ENCODE assay signal across 8 cellular contexts in the genomic region with DNA sequence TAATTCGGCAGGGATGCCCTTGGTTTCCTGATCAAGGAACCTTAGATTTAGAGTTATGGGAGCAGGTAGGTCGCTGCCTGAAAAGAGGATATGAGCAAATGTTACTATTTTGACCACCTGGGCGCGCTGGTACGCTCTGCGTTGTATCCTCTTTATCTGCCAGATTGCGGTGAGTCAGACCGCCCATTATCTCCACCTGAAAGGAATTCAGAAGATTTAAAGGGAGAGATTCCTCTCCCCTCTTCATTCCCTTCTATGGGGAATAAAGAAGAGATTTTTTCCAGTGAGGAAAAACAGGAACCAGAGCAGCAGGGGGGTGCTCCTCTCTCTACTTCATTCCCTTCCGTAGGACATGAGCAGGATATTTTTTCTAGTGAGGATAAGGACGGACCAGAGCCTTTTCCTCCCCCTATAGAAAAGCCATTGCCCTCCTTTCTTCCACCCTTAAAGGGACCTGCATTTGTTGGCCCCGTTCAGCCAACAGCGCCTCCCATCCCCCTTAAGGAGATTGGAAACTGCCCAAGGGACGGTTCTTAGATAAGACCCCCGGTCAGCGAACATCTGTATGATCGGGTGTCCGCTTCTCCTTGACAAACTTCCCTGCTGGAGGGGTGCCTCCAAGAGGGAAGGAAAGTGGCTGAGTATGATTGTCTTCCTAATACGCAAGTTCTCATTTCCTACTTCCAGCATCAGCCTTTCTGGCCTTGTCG. TPM values are rescaled to one million over a fixed set of nuclear protein-coding genes. Genes with fewer than 3 reads are reported as not detected.
DNase-seq lines count a peak whose midpoint lies in the region; ATAC-seq and TF ChIP-seq lines count a peak whose summit lies in the region.

No MANE protein-coding gene starts in this region.

- H3K9me3 ChIP-seq in DOHH2 (ENCODE audit: control insufficient read depth, insufficient read depth, low read length): no peaks in the 10 kb centered on the region
- no peaks in the 10 kb centered on the region for H3K9me3 ChIP-seq in hepatocyte (ENCODE audit: low read depth)
- H3K9me3 ChIP-seq in spleen: no peaks in the 10 kb centered on the region
- no peaks in the 10 kb centered on the region for H3K9me3 ChIP-seq in SK-N-SH

- no peaks in the 10 kb centered on the region for H3K36me3 ChIP-seq in DOHH2 (ENCODE audit: control insufficient read depth, low read length)
- no peaks in the 10 kb centered on the region for H3K36me3 ChIP-seq in hepatocyte (replicated peaks; ENCODE audit: insufficient read depth, low read depth)
- no peaks in the 10 kb centered on the region for H3K36me3 ChIP-seq in spleen
- no peaks in the 10 kb centered on the region for H3K36me3 ChIP-seq in SK-N-SH (replicated peaks in 1 of 2; ENCODE audit: control insufficient read depth in 1 of 2, insufficient read depth in 2 of 2, low read length in 1 of 2)

- H3F3A ChIP-seq in DOHH2 (ENCODE audit: control insufficient read depth, insufficient read depth) (no peaks in the 10 kb centered on the region), SK-N-SH (replicated peaks; ENCODE audit: insufficient read depth) (peaks cover 6% of the 10 kb centered on the region)

- no peaks in the 10 kb centered on the region for H3K79me2 ChIP-seq in DOHH2 (ENCODE audit: control insufficient read depth, low read length)
- H3K79me2 ChIP-seq in hepatocyte: no peaks in the 10 kb centered on the region
- no peaks in the 10 kb centered on the region for H3K79me2 ChIP-seq in SK-N-SH (ENCODE audit: insufficient read depth)

- H3K4me3 Mint-ChIP-seq in activated CD8-positive, alpha-beta T cell treated with anti-CD3 and anti-CD28 coated beads for 36 hours: peak overlapping the region; percentile 80

- H3K4me2 ChIP-seq in DOHH2 (ENCODE audit: low read length): peak overlapping the region; percentile 92
- H3K4me2 ChIP-seq in hepatocyte: peak overlapping the region; percentile 83
- H3K4me2 ChIP-seq in SK-N-SH: no peak overlapping the region

- peak overlapping the region; percentile 75 for H3K4me3 ChIP-seq in DOHH2 (ENCODE audit: low read length)
- peak overlapping the region; percentile 24 for H3K4me3 ChIP-seq in hepatocyte
- peak overlapping the region in 7 of 8 donors; percentile 4 to 66 (median 28) for H3K4me3 ChIP-seq in spleen
- H3K4me3 ChIP-seq in SK-N-SH (ENCODE audit: low read depth in 2 of 2, low read length in 1 of 2): no peak overlapping the region

- no peak overlapping the region for H3K9ac ChIP-seq in SK-N-SH

- CTCF ChIA-PET in activated CD8-positive, alpha-beta T cell treated with anti-CD3 and anti-CD28 coated beads for 36 hours (lab: Charles Lee): interaction anchor here (0.7 to 7.8 kb wide), 23 partner anchors 10 to 251 kb away, joined by 3 to 88 read pairs (median 4); a partner anchor contains a TSS
- CTCF ChIA-PET in SK-N-SH (lab: Yijun Ruan, JAX): interaction anchor here (0.8 to 4.1 kb wide), 8 partner anchors 9 to 266 kb away, joined by 3 to 35 read pairs (median 5); a partner anchor contains a TSS

- TF ChIP-seq POLR2A in spleen (IDR thresholded peaks at IDR 0.05): no peak

- POLR2A ChIA-PET in activated CD8-positive, alpha-beta T cell treated with anti-CD3 and anti-CD28 coated beads for 36 hours (lab: Charles Lee): no interaction called here
- POLR2A ChIA-PET in SK-N-SH (lab: Yijun Ruan, JAX): no interaction called here

- H3K27ac ChIP-seq in DOHH2 (ENCODE audit: low read depth, low read length) (no peak overlapping the region), hepatocyte (peak overlapping the region; percentile 75), spleen (peak overlapping the region; percentile 4 to 71 (median 63)), SK-N-SH (ENCODE audit: low read depth in 2 of 2, low read length in 1 of 2) (no peak overlapping the region)

- ATAC-seq in HG03439 (IDR thresholded peaks at IDR 0.05; ENCODE audit: unreplicated experiment): peak; percentile 34
- ATAC-seq in activated CD8-positive, alpha-beta T cell treated with anti-CD3 and anti-CD28 coated beads for 36 hours: peak; percentile 36

- H3K36me3 Mint-ChIP-seq in activated CD8-positive, alpha-beta T cell treated with anti-CD3 and anti-CD28 coated beads for 36 hours (ENCODE audit: low read depth): no peaks in the 10 kb centered on the region

- H3K4me1 Mint-ChIP-seq in activated CD8-positive, alpha-beta T cell treated with anti-CD3 and anti-CD28 coated beads for 36 hours (ENCODE audit: low read depth): peaks cover 8% of the 10 kb centered on the region

- H3K9me2 ChIP-seq in DOHH2 (replicated peaks; ENCODE audit: control insufficient read depth, low read length) (no peaks in the 10 kb centered on the region), hepatocyte (replicated peaks; ENCODE audit: insufficient read depth) (no peaks in the 10 kb centered on the region), SK-N-SH (no peaks in the 10 kb centered on the region)

- intact Hi-C loops in activated CD8-positive, alpha-beta T cell treated with anti-CD3 and anti-CD28 coated beads for 36 hours (cut with micrococcal nuclease): loop anchor here (1.0 to 10.0 kb wide), 3 partner anchors 123 to 239 kb away; a partner anchor contains a TSS
- intact Hi-C loops in spleen (cut with DNase I; ENCODE audit: low total_unique reads): loop anchor here (10.0 kb wide), 2 partner anchors 128 to 182 kb away; no protein-coding TSS in a partner anchor

- peaks cover 35% of the 10 kb centered on the region for H3K27me3 ChIP-seq in DOHH2 (ENCODE audit: control insufficient read depth, low read length)
- H3K27me3 ChIP-seq in hepatocyte: no peaks in the 10 kb centered on the region
- peaks cover 0 to 4% (median 0%) of the 10 kb centered on the region in 7 donors for H3K27me3 ChIP-seq in spleen (replicated peaks in 1 of 7)
- no peaks in the 10 kb centered on the region; the same call in 1 of the 2 replicates for H3K27me3 ChIP-seq in SK-N-SH (ENCODE audit: insufficient read depth)

- DNase-seq in activated CD8-positive, alpha-beta T cell treated with anti-CD3 and anti-CD28 coated beads for 36 hours: peak; percentile 47
- DNase-seq in hepatocyte (ENCODE audit: low spot score): peak; percentile 82
- DNase-seq in spleen: no peak
- DNase-seq in DMS 273 treated with DMSO at 0.1 percent for 48 hours (lab: John Stamatoyannopoulos, UW): no peak
- no peak for DNase-seq in SK-N-SH
- DNase-seq in NCI-H2029 (lab: John Stamatoyannopoulos, UW): no peak

- H3K27ac Mint-ChIP-seq in activated CD8-positive, alpha-beta T cell treated with anti-CD3 and anti-CD28 coated beads for 36 hours: no peak overlapping the region

- H3K4me1 ChIP-seq in DOHH2 (ENCODE audit: control insufficient read depth, low read length): peaks cover 11% of the 10 kb centered on the region
- peaks cover 26% of the 10 kb centered on the region for H3K4me1 ChIP-seq in hepatocyte (ENCODE audit: insufficient read depth)
- H3K4me1 ChIP-seq in spleen: peaks cover 0 to 32% (median 12%) of the 10 kb centered on the region in 6 donors
- H3K4me1 ChIP-seq in SK-N-SH (ENCODE audit: control insufficient read depth in 1 of 2, insufficient read depth in 2 of 2, low read depth in 1 of 2, low read length in 1 of 2): no peaks in the 10 kb centered on the region; a peak in 1 of 4 replicates

- TF ChIP-seq CTCF in DOHH2 (IDR thresholded peaks at IDR 0.05; ENCODE audit: low read depth, low read length, poor library complexity, severe bottlenecking) (no peak), hepatocyte (IDR thresholded peaks at IDR 0.05; ENCODE audit: poor library complexity) (peak; percentile 33), spleen (IDR thresholded peaks at IDR 0.05 in 8 of 11, conservative IDR thresholded peaks at IDR 0.05 in 3 of 11) (no peak), SK-N-SH (IDR thresholded peaks at IDR 0.05) (no peak)
- no peak for TF ChIP-seq CTCF in activated CD8-positive, alpha-beta T cell treated with anti-CD3 and anti-CD28 coated beads for 36 hours (IDR thresholded peaks at IDR 0.05)

- no peaks in the 10 kb centered on the region for H3K9me3 Mint-ChIP-seq in activated CD8-positive, alpha-beta T cell treated with anti-CD3 and anti-CD28 coated beads for 36 hours

- no peak for TF ChIP-seq EP300 in SK-N-SH (IDR thresholded peaks at IDR 0.05; ENCODE audit: borderline replicate concordance in 1 of 2, low read depth in 1 of 2, low read length in 1 of 2)

- 21% methylated on average over 19 of the region's 19 CpGs for WGBS in hepatocyte (ENCODE audit: low lambda C conversion rate, missing lambda C conversion rate)
- WGBS in spleen, 5 donors: 35 to 70% (median 49%) methylated on average over 19 of the region's 19 CpGs
- WGBS in SK-N-SH (ENCODE audit: low lambda C conversion rate): 86% methylated on average over 19 of the region's 19 CpGs

- H2AFZ ChIP-seq in hepatocyte (peak overlapping the region; percentile 67), SK-N-SH (ENCODE audit: low read depth) (no peak overlapping the region)

- no peaks in the 10 kb centered on the region for H3K27me3 Mint-ChIP-seq in activated CD8-positive, alpha-beta T cell treated with anti-CD3 and anti-CD28 coated beads for 36 hours

- H4K20me1 ChIP-seq in DOHH2 (ENCODE audit: control insufficient read depth, insufficient read depth, low read depth, low read length): no peaks in the 10 kb centered on the region
- H4K20me1 ChIP-seq in hepatocyte (ENCODE audit: insufficient read depth, poor library complexity, severe bottlenecking): no peaks in the 10 kb centered on the region
- H4K20me1 ChIP-seq in SK-N-SH (ENCODE audit: insufficient read depth): no peaks in the 10 kb centered on the region

- TF ChIP-seq RAD21 in SK-N-SH (IDR thresholded peaks at IDR 0.05; ENCODE audit: low read length): no peak

TF ChIP-seq in SK-N-SH, 30 proteins besides CTCF, POLR2A, EP300 and RAD21 (continues in another document):
- TF ChIP-seq TAF1 (IDR thresholded peaks at IDR 0.05; ENCODE audit: borderline replicate concordance, low read depth, low read length) (no peak), SMC3 (IDR thresholded peaks at IDR 0.05; ENCODE audit: low read depth, low read length) (no peak), RXRA (IDR thresholded peaks at IDR 0.05; ENCODE audit: borderline replicate concordance, low read depth) (no peak)

RNA-seq across cellular contexts. Expression of a gene that starts 34.1 kb away (rescaled TPM):
- total RNA-seq in activated CD8-positive, alpha-beta T cell treated with anti-CD3 and anti-CD28 coated beads for 36 hours: not detected
- total RNA-seq in hepatocyte (39.1 and 42.9 TPM in 2 replicates), spleen (not detected)
- polyA plus RNA-seq in hepatocyte (2.0 and 3.5 TPM in 2 replicates), spleen (under 1 TPM in 1 of 3 donors, not detected in 2; 0.13 TPM), SK-N-SH (2012; rRNA removed) (not detected in 2 replicates)
- polyA plus RNA-seq in SK-N-SH (2012; cell fraction: cytosol; rRNA removed): not detected in 2 replicates
- polyA plus RNA-seq in SK-N-SH (2012; cell fraction: nucleus; rRNA removed): not detected in 2 replicates

RNA-seq across cellular contexts. Expression of a gene that starts 44.0 kb away (rescaled TPM):
- not detected for total RNA-seq in activated CD8-positive, alpha-beta T cell treated with anti-CD3 and anti-CD28 coated beads for 36 hours
- total RNA-seq in hepatocyte: 0.07 TPM in 1 of 2 replicates, not detected in the other
- polyA plus RNA-seq in hepatocyte: 0.22 TPM in 1 of 2 replicates, not detected in the other
- total RNA-seq in spleen: under 1 TPM in 1 of 7 donors, not detected in 6; 0.10 TPM
- polyA plus RNA-seq in spleen: under 1 TPM; 0.03 to 0.22 (median 0.09) TPM
- polyA plus RNA-seq in SK-N-SH (2012; rRNA removed): not detected in 2 replicates
- polyA plus RNA-seq in SK-N-SH (2012; cell fraction: cytosol; rRNA removed): not detected in 2 replicates
- polyA plus RNA-seq in SK-N-SH (2012; cell fraction: nucleus; rRNA removed): not detected in 2 replicates

Comparison
In these comparisons a context has a peak if more than half of its experiments do, and no peak if none do; other contexts are left out.
1. H3K27ac ChIP-seq: peak in hepatocyte (single experiment) and spleen (8 of 8); none in DOHH2 (single experiment) and SK-N-SH (0 of 2).
2. H3K4me3 ChIP-seq: peak in DOHH2 (single experiment), hepatocyte (single experiment) and spleen (7 of 8); none in SK-N-SH (0 of 2).
3. DNase-seq: peak in activated CD8-positive, alpha-beta T cell treated with anti-CD3 and anti-CD28 coated beads for 36 hours (single experiment) and hepatocyte (single experiment); none in spleen (single experiment), DMS 273 treated with DMSO at 0.1 percent for 48 hours (single experiment), SK-N-SH (single experiment) and NCI-H2029 (single experiment).
4. RNA of a gene that starts 34.1 kb away (total RNA-seq): 39.1 to 42.9 TPM in hepatocyte; not detected in activated CD8-positive, alpha-beta T cell treated with anti-CD3 and anti-CD28 coated beads for 36 hours and not detected in spleen; every median in the first group is over 10 times any median in the second.